11 cellular contexts compared by ENCODE assay signal in the genomic region with DNA sequence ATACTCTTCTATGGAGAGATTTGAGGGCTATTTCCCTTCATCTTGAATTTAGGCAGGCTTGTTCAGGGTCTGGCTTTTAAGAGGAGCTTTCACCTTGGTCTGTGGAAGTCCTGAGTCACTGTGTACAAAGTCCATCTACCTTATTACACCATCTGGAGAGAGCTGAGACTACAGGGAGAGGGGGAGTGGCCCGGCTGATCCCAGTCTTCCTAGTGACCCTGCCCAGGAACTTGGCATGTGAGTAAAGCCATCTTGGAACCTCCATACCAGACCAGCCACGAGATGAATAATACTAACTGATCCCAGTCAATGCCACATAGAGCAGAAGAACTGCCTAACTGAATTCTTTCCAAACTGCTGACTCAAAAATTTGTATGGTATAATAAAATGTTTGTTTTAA. TPM values are rescaled to one million over a fixed set of nuclear protein-coding genes. Genes with fewer than 3 reads are reported as not detected.
DNase-seq lines count a peak whose midpoint lies in the region; ATAC-seq and FAIRE-seq lines count a peak whose summit lies in the region.
"Had no signal": no experiment of that assay in that cellular context is flagged by ENCODE, and none has a peak within 500 bp of the region (broad histone marks: within the 10 kb centered on the region; RNA-seq: fewer than 3 reads in every experiment).

No MANE protein-coding gene starts in this region.

- ATAC-seq in esophagus mucosa (peak; percentile 67), HG03025 (IDR thresholded peaks at IDR 0.05; ENCODE audit: low FRiP score, unreplicated experiment) (no peak)
- ATAC-seq: CD8-positive, alpha-beta T cell; GM12878; stimulated activated naive B cell treated with anti-CD40 and anti-IgM and Interleukin-4, amounts not matched to agents 10 μg/mL and 1 μg/mL and 100 μg/mL, for 72 hours had no signal

- FAIRE-seq in RCC 7860 (lab: Jason Lieb, UNC): peak; percentile 8
- FAIRE-seq: GM12878 had no signal

- DNase-seq in DMS53 (lab: John Stamatoyannopoulos, UW) (peak; percentile 90), RCC 7860 (ENCODE audit: low spot score) (peak; percentile 74), renal cortical epithelial cell (ENCODE audit: low read depth) (peak; percentile 92), islet precursor cell (no peak), mesenteric fat pad (ENCODE audit: low spot score) (no peak), SKM-1 (lab: John Stamatoyannopoulos, UW; ENCODE audit: unreplicated experiment) (no peak)
- DNase-seq: CD8-positive, alpha-beta T cell; stimulated activated naive B cell treated with anti-CD40 and anti-IgM and Interleukin-4, amounts not matched to agents 10 μg/mL and 1 μg/mL and 100 μg/mL, for 72 hours had no signal

RNA-seq across cellular contexts. Expression of gene IL6ST, which starts 8.4 kb away (rescaled TPM):
- total RNA-seq in esophagus mucosa (55.2 TPM), renal cortical epithelial cell (216 and 325 TPM in 2 replicates), mesenteric fat pad (433 TPM)

Comparison
In these comparisons a context has a peak if more than half of its experiments do, and no peak if none do; other contexts are left out.
1. DNase-seq: peak in DMS53 (single experiment), RCC 7860 (single experiment) and renal cortical epithelial cell (single experiment); none in islet precursor cell (single experiment), mesenteric fat pad (single experiment) and SKM-1 (single experiment).